Comparison of ENCODE assay signal across 8 cellular contexts in the genomic region with DNA sequence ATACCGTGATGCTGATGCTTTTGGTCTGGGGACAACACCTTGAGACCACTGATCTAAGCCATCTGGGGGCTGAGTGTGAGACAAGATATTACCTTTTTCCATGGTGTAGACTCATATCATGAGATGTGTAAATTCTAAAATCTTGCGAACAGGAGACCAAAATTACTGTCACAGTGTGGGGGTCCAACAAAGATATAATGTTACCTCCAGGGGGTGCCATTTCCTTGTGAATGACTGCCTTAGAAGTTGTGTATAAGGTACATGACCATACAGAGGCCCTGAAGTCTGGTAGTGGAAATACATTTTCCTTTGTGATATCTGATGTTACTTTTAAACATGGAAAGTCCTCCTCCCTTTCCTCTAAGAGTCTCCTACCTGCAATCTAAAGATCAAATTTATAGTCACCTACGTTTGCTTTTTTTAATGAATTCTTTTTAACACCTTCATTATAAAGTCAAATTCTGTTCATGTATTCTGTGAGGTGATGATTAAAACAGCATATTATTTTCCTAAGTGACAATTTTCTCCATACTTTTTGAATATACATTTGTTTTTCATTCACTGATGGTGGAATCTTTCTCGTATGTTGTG.
A peak's percentile ranks its signal among the peaks of the same experiment; 100 is the strongest.
DNase-seq lines count a peak whose midpoint lies in the region; ATAC-seq and TF ChIP-seq lines count a peak whose summit lies in the region.

No MANE protein-coding gene starts in this region.

- H3K4me1 Mint-ChIP-seq in immature natural killer cell = no peaks in the 10 kb centered on the region

- H3K4me3 ChIP-seq in Jurkat, Clone E6-1 (ENCODE audit: low read length) = no peak overlapping the region
- H3K4me3 ChIP-seq in SU-DHL-6 (ENCODE audit: insufficient read depth, low read length, poor library complexity, severe bottlenecking) (no peak overlapping the region), smooth muscle cell (no peak overlapping the region)

- peaks cover 0 to 5% (median 3%) of the 10 kb centered on the region in 3 donors for H3K27me3 Mint-ChIP-seq in immature natural killer cell (ENCODE audit: low read depth in 3 of 3)

- no peaks in the 10 kb centered on the region for H3F3A ChIP-seq in SU-DHL-6 (ENCODE audit: insufficient read depth)
- H3F3A ChIP-seq in smooth muscle cell (ENCODE audit: low read depth) = no peaks in the 10 kb centered on the region

- DNase-seq in AML-193 (lab: John Stamatoyannopoulos, UW) = peak; percentile 21 to 34
- DNase-seq in Jurkat, Clone E6-1 (ENCODE audit: low read depth, low spot score) = peak; percentile 26
- DNase-seq in glomerular visceral epithelial cell (ENCODE audit: extremely low spot score) = peak; percentile 36
- no peak for DNase-seq in smooth muscle cell (lab: John Stamatoyannopoulos, UW; ENCODE audit: unreplicated experiment)
- DNase-seq in activated gamma-delta T cell (lab: John Stamatoyannopoulos, UW) = no peak
- no peak for DNase-seq in immature natural killer cell

- H3K27ac ChIP-seq in SU-DHL-6 (ENCODE audit: low read depth, low read length) = no peak overlapping the region
- no peak overlapping the region for H3K27ac ChIP-seq in smooth muscle cell (ENCODE audit: low read depth)

- H3K9me3 ChIP-seq in SU-DHL-6 (ENCODE audit: insufficient read depth, low read length) (no peaks in the 10 kb centered on the region), smooth muscle cell (replicated peaks; ENCODE audit: low read depth) (no peaks in the 10 kb centered on the region)

- no peak overlapping the region for H3K4me3 Mint-ChIP-seq in immature natural killer cell

- WGBS in smooth muscle cell (ENCODE audit: low lambda C conversion rate) = 82% methylated on average over 4 of the region's 4 CpGs

- H3K27me3 ChIP-seq in SU-DHL-6 (ENCODE audit: low read length) (no peaks in the 10 kb centered on the region), smooth muscle cell (ENCODE audit: low read depth) (no peaks in the 10 kb centered on the region)

- no peaks in the 10 kb centered on the region for H3K9me2 ChIP-seq in SU-DHL-6 (replicated peaks; ENCODE audit: insufficient read depth, low read length)

- H3K4me1 ChIP-seq in smooth muscle cell (ENCODE audit: low read depth) = no peaks in the 10 kb centered on the region

- H3K9ac ChIP-seq in SU-DHL-6 (ENCODE audit: low read length) (no peak overlapping the region), smooth muscle cell (ENCODE audit: low read depth) (no peak overlapping the region)

- H2AFZ ChIP-seq in SU-DHL-6 (ENCODE audit: low read depth, low read length, severe bottlenecking) (no peak overlapping the region), smooth muscle cell (ENCODE audit: low read depth) (no peak overlapping the region)

- ATAC-seq in GM18858 (IDR thresholded peaks at IDR 0.05; ENCODE audit: unreplicated experiment) = peak; percentile 78

- H4K20me1 ChIP-seq in SU-DHL-6 (ENCODE audit: low read depth, low read length) (no peaks in the 10 kb centered on the region), smooth muscle cell (ENCODE audit: low read depth) (no peaks in the 10 kb centered on the region)

- no peaks in the 10 kb centered on the region for H3K36me3 Mint-ChIP-seq in immature natural killer cell

- H3K36me3 ChIP-seq in SU-DHL-6 (ENCODE audit: low read length) (no peaks in the 10 kb centered on the region), smooth muscle cell (ENCODE audit: low read depth) (no peaks in the 10 kb centered on the region)

- no peaks in the 10 kb centered on the region for H3K79me2 ChIP-seq in SU-DHL-6 (ENCODE audit: insufficient read depth, low read length)
- H3K79me2 ChIP-seq in smooth muscle cell (ENCODE audit: low read depth) = no peaks in the 10 kb centered on the region

- H3K9me3 Mint-ChIP-seq in immature natural killer cell = peaks cover 0 to 2% (median 0%) of the 10 kb centered on the region in 6 donors

- H3K4me2 ChIP-seq in SU-DHL-6 (ENCODE audit: low read depth, low read length, poor library complexity, severe bottlenecking) = no peak overlapping the region
- no peak overlapping the region for H3K4me2 ChIP-seq in smooth muscle cell

- H3K27ac Mint-ChIP-seq in immature natural killer cell = no peak overlapping the region

- TF ChIP-seq CTCF in SU-DHL-6 (IDR thresholded peaks at IDR 0.05; ENCODE audit: insufficient read depth, low read length, poor library complexity, severe bottlenecking) (peak; percentile 60), smooth muscle cell (IDR thresholded peaks at IDR 0.05; ENCODE audit: borderline replicate concordance, insufficient read depth, poor library complexity, severe bottlenecking) (peak; percentile 62)

Comparison
In these comparisons a context has a peak if more than half of its experiments do, and no peak if none do; other contexts are left out.
1. DNase-seq: peak in AML-193 (2 of 2), Jurkat, Clone E6-1 (single experiment) and glomerular visceral epithelial cell (single experiment); none in smooth muscle cell (single experiment), activated gamma-delta T cell (single experiment) and immature natural killer cell (0 of 3).